26 cellular contexts compared by ENCODE assay signal in genomic region chr5:68447121-68447520, GRCh38.
A peak's percentile ranks its signal among the peaks of the same experiment; 100 is the strongest.
DNase-seq lines count a peak whose midpoint lies in the region; ATAC-seq, FAIRE-seq and TF ChIP-seq lines count a peak whose summit lies in the region.
"Had no signal": no experiment of that assay in that cellular context is flagged by ENCODE, and none has a peak within 500 bp of the region (broad histone marks: within the 10 kb centered on the region; RNA-seq: fewer than 3 reads in every experiment).

No MANE protein-coding gene starts in this region.

- H3K4me3 ChIP-seq in GM12878 (no peak overlapping the region), psoas muscle (no peak overlapping the region)
- H3K4me3 ChIP-seq: GM23338, K562, MG63, Peyer's patch had no signal

- no peaks in the 10 kb centered on the region for H3K27me3 ChIP-seq in GM12878 (replicated peaks in 1 of 2; ENCODE audit: control insufficient read depth in 2 of 2, insufficient read depth in 2 of 2, low read length in 1 of 2)
- H3K27me3 ChIP-seq in psoas muscle (ENCODE audit: insufficient read depth in 3 of 3, low read length in 2 of 3): no peaks in the 10 kb centered on the region
- H3K27me3 ChIP-seq: MG63, Peyer's patch had no signal

- no peak for TF ChIP-seq EP300 in GM12878 (IDR thresholded peaks at IDR 0.05; ENCODE audit: borderline replicate concordance in 1 of 2, control insufficient read depth in 1 of 2, low read depth in 2 of 2, low read length in 2 of 2)

- in situ Hi-C loops in GM12878 (cut with MboI): no loop called here

- H3K27ac Mint-ChIP-seq in nephron: peak overlapping the region; percentile 30 to 68 (median 67)
- no peak overlapping the region for H3K27ac Mint-ChIP-seq in activated CD4-positive, alpha-beta memory T cell treated with anti-CD3 and anti-CD28 coated beads for 36 hours
- H3K27ac Mint-ChIP-seq: B cell, GM23338, H9 had no signal

- peak overlapping the region; percentile 77 for H3K27ac ChIP-seq in GM12878 (ENCODE audit: control insufficient read depth, insufficient read depth)
- no peak overlapping the region for H3K27ac ChIP-seq in psoas muscle
- H3K27ac ChIP-seq: C4-2B, Peyer's patch had no signal

- H3K4me2 ChIP-seq in GM12878 (ENCODE audit: control insufficient read depth, insufficient read depth): no peak overlapping the region
- H3K4me2 ChIP-seq: GM23338 had no signal

- TF ChIP-seq POLR2A in GM12878 (IDR thresholded peaks at IDR 0.05; ENCODE audit: low read depth, low read length): no peak
- TF ChIP-seq POLR2A in GM18505 (IDR thresholded peaks at IDR 0.05; ENCODE audit: borderline replicate concordance, extremely low read depth, insufficient read depth, insufficient read length): no peak

- SMC1A ChIA-PET in GM12878 (lab: Charles Lee; ENCODE audit: uncharacterized antibody, unreplicated experiment): interaction anchor here (0.7 to 13.1 kb wide), 24 partner anchors 9 to 264 kb away, joined by 3 to 266 read pairs (median 4); no protein-coding TSS in a partner anchor

- ATAC-seq in GM21528 (IDR thresholded peaks at IDR 0.05; ENCODE audit: low FRiP score, unreplicated experiment) (peak; percentile 19), GM12878 (no peak), GM18505 (IDR thresholded peaks at IDR 0.05; ENCODE audit: unreplicated experiment) (no peak), HG03378 (IDR thresholded peaks at IDR 0.05; ENCODE audit: unreplicated experiment) (no peak), psoas muscle (no peak)
- ATAC-seq: GM23338, K562 had no signal

- H3K4me1 ChIP-seq in GM12878 (ENCODE audit: control insufficient read depth, insufficient read depth, low read length) (peaks cover 15% of the 10 kb centered on the region), psoas muscle (peaks cover 9% of the 10 kb centered on the region)
- H3K4me1 ChIP-seq: Peyer's patch had no signal

- TF ChIP-seq RAD21 in GM12878 (IDR thresholded peaks at IDR 0.05; ENCODE audit: insufficient read depth, low read depth, low read length): no peak

- H2AFZ ChIP-seq in GM12878 (ENCODE audit: control insufficient read depth, low read depth, low read length): no peak overlapping the region
- H2AFZ ChIP-seq: GM23338 had no signal

- peaks cover 4% of the 10 kb centered on the region for H3K27me3 Mint-ChIP-seq in nephron (ENCODE audit: low read depth)
- H3K27me3 Mint-ChIP-seq in activated CD4-positive, alpha-beta memory T cell treated with anti-CD3 and anti-CD28 coated beads for 36 hours: no peaks in the 10 kb centered on the region

- RAD21 ChIA-PET in GM12878 (lab: Charles Lee; ENCODE audit: unreplicated experiment): interaction anchor here (0.5 to 13.2 kb wide), 17 partner anchors 9 to 960 kb away, joined by 3 to 190 read pairs (median 6); no protein-coding TSS in a partner anchor

- no TSS peak for BruUV-seq in GM12878 (replicated peaks; lab: Mats Ljungman, UMichigan)

- no peaks in the 10 kb centered on the region; the same call in 2 of the 3 replicates for H3K9me3 ChIP-seq in GM12878 (replicated peaks; ENCODE audit: control insufficient read depth, insufficient read depth, low read length)
- H3K9me3 ChIP-seq in psoas muscle: no peaks in the 10 kb centered on the region
- H3K9me3 ChIP-seq: Peyer's patch had no signal

- no peak overlapping the region for H3K9ac ChIP-seq in GM12878 (ENCODE audit: control insufficient read depth, insufficient read depth, low read length)

- TF ChIP-seq CTCF in GM12878 (IDR thresholded peaks at IDR 0.05 in 2 of 3, conservative IDR thresholded peaks at IDR 0.05 in 1 of 3; ENCODE audit: control insufficient read depth in 2 of 3, extremely low read depth in 1 of 3, insufficient read depth in 1 of 3, low read depth in 3 of 3, low read length in 3 of 3) (no peak), nephron (IDR thresholded peaks at IDR 0.05; ENCODE audit: unreplicated experiment in 3 of 3) (no peak), psoas muscle (IDR thresholded peaks at IDR 0.05) (no peak)

- H3K79me2 ChIP-seq in GM12878 (ENCODE audit: control insufficient read depth, insufficient read depth, low read length): no peaks in the 10 kb centered on the region

- peaks cover 60% of the 10 kb centered on the region for H3K4me1 Mint-ChIP-seq in nephron
- peaks cover 7% of the 10 kb centered on the region for H3K4me1 Mint-ChIP-seq in activated CD4-positive, alpha-beta memory T cell treated with anti-CD3 and anti-CD28 coated beads for 36 hours (ENCODE audit: low read depth)
- H3K4me1 Mint-ChIP-seq: B cell had no signal

- no peak overlapping the region for H3K4me3 Mint-ChIP-seq in nephron
- H3K4me3 Mint-ChIP-seq in activated CD4-positive, alpha-beta memory T cell treated with anti-CD3 and anti-CD28 coated beads for 36 hours: no peak overlapping the region
- H3K4me3 Mint-ChIP-seq: B cell, GM23338, H9 had no signal

- H3K9me3 Mint-ChIP-seq in nephron: no peaks in the 10 kb centered on the region
- no peaks in the 10 kb centered on the region for H3K9me3 Mint-ChIP-seq in activated CD4-positive, alpha-beta memory T cell treated with anti-CD3 and anti-CD28 coated beads for 36 hours
- H3K9me3 Mint-ChIP-seq: GM23338, H9 had no signal

- WGBS in GM12878 (ENCODE audit: insufficient coverage, insufficient replicate concordance, low lambda C conversion rate, missing lambda C conversion rate): 95% methylated on average over 1 of the region's 1 CpG
- 56 to 84% (median 66%) methylated on average over 1 of the region's 1 CpG for WGBS in psoas muscle, 3 donors

- no peaks in the 10 kb centered on the region for H4K20me1 ChIP-seq in GM12878 (ENCODE audit: control insufficient read depth, insufficient read depth)

- H3K36me3 Mint-ChIP-seq in nephron (ENCODE audit: low read depth): no peaks in the 10 kb centered on the region
- H3K36me3 Mint-ChIP-seq in activated CD4-positive, alpha-beta memory T cell treated with anti-CD3 and anti-CD28 coated beads for 36 hours: no peaks in the 10 kb centered on the region

- no peak for FAIRE-seq in GM12878 (lab: Jason Lieb, UNC)
- FAIRE-seq: HTR-8/SVneo, K562 had no signal

- POLR2A ChIA-PET in GM12878 (lab: Charles Lee): interaction anchor here (0.9 to 5.6 kb wide), 4 partner anchors 9 to 162 kb away, joined by 3 to 69 read pairs (median 5); no protein-coding TSS in a partner anchor
- POLR2A ChIA-PET in activated CD4-positive, alpha-beta memory T cell treated with anti-CD3 and anti-CD28 coated beads for 36 hours (lab: Charles Lee): no interaction called here

- CTCF ChIA-PET in GM12878 (lab: Yijun Ruan, JAX): interaction anchor here (1.0 to 11.3 kb wide), 7 partner anchors 9 to 177 kb away, joined by 3 to 97 read pairs (median 15); no protein-coding TSS in a partner anchor
- CTCF ChIA-PET in activated CD4-positive, alpha-beta memory T cell treated with anti-CD3 and anti-CD28 coated beads for 36 hours (lab: Charles Lee): interaction anchor here (0.6 kb wide), 1 partner anchor 361 kb away, joined by 3 read pairs; no protein-coding TSS in a partner anchor

- intact Hi-C loops in GM12878 (cut with micrococcal nuclease; ENCODE audit: unreplicated experiment): loop anchor here (5.0 kb wide), 1 partner anchor 70 kb away; no protein-coding TSS in a partner anchor
- intact Hi-C loops in activated CD4-positive, alpha-beta memory T cell treated with anti-CD3 and anti-CD28 coated beads for 36 hours (cut with micrococcal nuclease): no loop called here
- intact Hi-C loops in psoas muscle (cut with DNase I): no loop called here

- H3K36me3 ChIP-seq in GM12878 (ENCODE audit: control insufficient read depth in 2 of 2, insufficient read depth in 2 of 2, low read length in 1 of 2) (no peaks in the 10 kb centered on the region), psoas muscle (ENCODE audit: insufficient read depth in 1 of 2, low read depth in 1 of 2) (no peaks in the 10 kb centered on the region)
- H3K36me3 ChIP-seq: Peyer's patch had no signal

- DNase-seq in GM12878 (ENCODE audit: low read depth, low spot score): no peak
- DNase-seq in activated CD4-positive, alpha-beta memory T cell treated with anti-CD3 and anti-CD28 coated beads for 36 hours: no peak
- DNase-seq in psoas muscle: no peak
- DNase-seq: DMS153, DND-41, H9, Kasumi-1, MG63, NCI-H1105 treated with DMSO at 0.1 percent for 48 hours, NCI-H146, NCI-H2029, NCI-H446 treated with DMSO at 0.1 percent for 48 hours, NCI-H526, OCI-M1, Peyer's patch, SHP77 treated with DMSO at 0.1 percent for 48 hours, SW 1271 had no signal

TF ChIP-seq in GM12878, 131 proteins besides CTCF, POLR2A, EP300 and RAD21 (continues in another document):
- TF ChIP-seq E4F1 (IDR thresholded peaks at IDR 0.05; ENCODE audit: borderline replicate concordance, partially characterized antibody): no peak
